Comparison of ENCODE assay signal across 1 cellular context in genomic region chr9:97889941-97890557, GRCh38.
A peak's percentile ranks its signal among the peaks of the same experiment; 100 is the strongest.
TF ChIP-seq lines count a peak whose summit lies in the region.

No MANE protein-coding gene starts in this region.

TF ChIP-seq in GM12878, 131 proteins besides CTCF, POLR2A, EP300 and RAD21:
- TF ChIP-seq SMC3 (IDR thresholded peaks at IDR 0.05; ENCODE audit: borderline replicate concordance, low read length) (peak; percentile 36; the same call in 1 of the 2 replicates), HDGF (IDR thresholded peaks at IDR 0.05) (no peak), HDAC6 (IDR thresholded peaks at IDR 0.05; ENCODE audit: unreplicated experiment) (no peak), YY1 (IDR thresholded peaks at IDR 0.05; ENCODE audit: low read depth, low read length) (peak; percentile 70), CBFB (IDR thresholded peaks at IDR 0.05; ENCODE audit: low read depth) (no peak), SMAD1 (IDR thresholded peaks at IDR 0.05; ENCODE audit: low read depth, partially characterized antibody) (no peak)
